ENCODE assay signal across 1 cellular context in genomic region chr10:98167191-98167590, GRCh38.
TF ChIP-seq lines count a peak whose summit lies in the region.

No MANE protein-coding gene starts in this region.

TF ChIP-seq in GM23338, 12 proteins besides CTCF, POLR2A, EP300 and RAD21 (continued from another document):
- TF ChIP-seq, protein P1, sequence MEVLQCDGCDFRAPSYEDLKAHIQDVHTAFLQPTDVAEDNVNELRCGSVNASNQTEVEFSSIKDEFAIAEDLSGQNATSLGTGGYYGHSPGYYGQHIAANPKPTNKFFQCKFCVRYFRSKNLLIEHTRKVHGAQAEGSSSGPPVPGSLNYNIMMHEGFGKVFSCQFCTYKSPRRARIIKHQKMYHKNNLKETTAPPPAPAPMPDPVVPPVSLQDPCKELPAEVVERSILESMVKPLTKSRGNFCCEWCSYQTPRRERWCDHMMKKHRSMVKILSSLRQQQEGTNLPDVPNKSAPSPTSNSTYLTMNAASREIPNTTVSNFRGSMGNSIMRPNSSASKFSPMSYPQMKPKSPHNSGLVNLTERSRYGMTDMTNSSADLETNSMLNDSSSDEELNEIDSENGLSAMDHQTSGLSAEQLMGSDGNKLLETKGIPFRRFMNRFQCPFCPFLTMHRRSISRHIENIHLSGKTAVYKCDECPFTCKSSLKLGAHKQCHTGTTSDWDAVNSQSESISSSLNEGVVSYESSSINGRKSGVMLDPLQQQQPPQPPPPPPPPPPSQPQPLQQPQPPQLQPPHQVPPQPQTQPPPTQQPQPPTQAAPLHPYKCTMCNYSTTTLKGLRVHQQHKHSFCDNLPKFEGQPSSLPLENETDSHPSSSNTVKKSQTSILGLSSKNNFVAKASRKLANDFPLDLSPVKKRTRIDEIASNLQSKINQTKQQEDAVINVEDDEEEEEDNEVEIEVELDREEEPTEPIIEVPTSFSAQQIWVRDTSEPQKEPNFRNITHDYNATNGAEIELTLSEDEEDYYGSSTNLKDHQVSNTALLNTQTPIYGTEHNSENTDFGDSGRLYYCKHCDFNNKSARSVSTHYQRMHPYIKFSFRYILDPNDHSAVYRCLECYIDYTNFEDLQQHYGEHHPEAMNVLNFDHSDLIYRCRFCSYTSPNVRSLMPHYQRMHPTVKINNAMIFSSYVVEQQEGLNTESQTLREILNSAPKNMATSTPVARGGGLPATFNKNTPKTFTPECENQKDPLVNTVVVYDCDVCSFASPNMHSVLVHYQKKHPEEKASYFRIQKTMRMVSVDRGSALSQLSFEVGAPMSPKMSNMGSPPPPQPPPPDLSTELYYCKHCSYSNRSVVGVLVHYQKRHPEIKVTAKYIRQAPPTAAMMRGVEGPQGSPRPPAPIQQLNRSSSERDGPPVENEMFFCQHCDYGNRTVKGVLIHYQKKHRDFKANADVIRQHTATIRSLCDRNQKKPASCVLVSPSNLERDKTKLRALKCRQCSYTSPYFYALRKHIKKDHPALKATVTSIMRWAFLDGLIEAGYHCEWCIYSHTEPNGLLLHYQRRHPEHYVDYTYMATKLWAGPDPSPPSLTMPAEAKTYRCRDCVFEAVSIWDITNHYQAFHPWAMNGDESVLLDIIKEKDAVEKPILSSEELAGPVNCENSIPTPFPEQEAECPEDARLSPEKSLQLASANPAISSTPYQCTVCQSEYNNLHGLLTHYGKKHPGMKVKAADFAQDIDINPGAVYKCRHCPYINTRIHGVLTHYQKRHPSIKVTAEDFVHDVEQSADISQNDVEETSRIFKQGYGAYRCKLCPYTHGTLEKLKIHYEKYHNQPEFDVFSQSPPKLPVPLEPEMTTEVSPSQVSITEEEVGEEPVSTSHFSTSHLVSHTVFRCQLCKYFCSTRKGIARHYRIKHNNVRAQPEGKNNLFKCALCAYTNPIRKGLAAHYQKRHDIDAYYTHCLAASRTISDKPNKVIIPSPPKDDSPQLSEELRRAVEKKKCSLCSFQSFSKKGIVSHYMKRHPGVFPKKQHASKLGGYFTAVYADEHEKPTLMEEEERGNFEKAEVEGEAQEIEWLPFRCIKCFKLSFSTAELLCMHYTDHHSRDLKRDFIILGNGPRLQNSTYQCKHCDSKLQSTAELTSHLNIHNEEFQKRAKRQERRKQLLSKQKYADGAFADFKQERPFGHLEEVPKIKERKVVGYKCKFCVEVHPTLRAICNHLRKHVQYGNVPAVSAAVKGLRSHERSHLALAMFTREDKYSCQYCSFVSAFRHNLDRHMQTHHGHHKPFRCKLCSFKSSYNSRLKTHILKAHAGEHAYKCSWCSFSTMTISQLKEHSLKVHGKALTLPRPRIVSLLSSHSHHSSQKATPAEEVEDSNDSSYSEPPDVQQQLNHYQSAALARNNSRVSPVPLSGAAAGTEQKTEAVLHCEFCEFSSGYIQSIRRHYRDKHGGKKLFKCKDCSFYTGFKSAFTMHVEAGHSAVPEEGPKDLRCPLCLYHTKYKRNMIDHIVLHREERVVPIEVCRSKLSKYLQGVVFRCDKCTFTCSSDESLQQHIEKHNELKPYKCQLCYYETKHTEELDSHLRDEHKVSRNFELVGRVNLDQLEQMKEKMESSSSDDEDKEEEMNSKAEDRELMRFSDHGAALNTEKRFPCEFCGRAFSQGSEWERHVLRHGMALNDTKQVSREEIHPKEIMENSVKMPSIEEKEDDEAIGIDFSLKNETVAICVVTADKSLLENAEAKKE (CRISPR knock-in tag; IDR thresholded peaks at IDR 0.05), result no peak
- no peak for TF ChIP-seq ZNF114 (CRISPR knock-in tag; IDR thresholded peaks at IDR 0.05)
- TF ChIP-seq POLR2AphosphoS5 (IDR thresholded peaks at IDR 0.05; ENCODE audit: low read depth), result no peak
- TF ChIP-seq ETS1 (IDR thresholded peaks at IDR 0.05), result no peak
- TF ChIP-seq EZH2 (IDR thresholded peaks at IDR 0.05; ENCODE audit: low read depth, unreplicated experiment), result no peak
